In genomic region chr4:8333726-8334460, GRCh38 we compare ENCODE assay signal across 23 cellular contexts.
DNase-seq lines count a peak whose midpoint lies in the region; ATAC-seq and TF ChIP-seq lines count a peak whose summit lies in the region.
"Had no signal": no experiment of that assay in that cellular context is flagged by ENCODE, and none has a peak within 500 bp of the region (broad histone marks: within the 10 kb centered on the region; RNA-seq: fewer than 3 reads in every experiment).

No MANE protein-coding gene starts in this region.

- H3K4me1 ChIP-seq in lower lobe of right lung (peaks cover 4% of the 10 kb centered on the region), sigmoid colon (peaks cover 0 to 16% (median 10%) of the 10 kb centered on the region in 4 donors), GM23248 (ENCODE audit: insufficient read depth) (no peaks in the 10 kb centered on the region)
- H3K4me1 ChIP-seq: Caco-2, HAP-1, Peyer's patch had no signal

- no peaks in the 10 kb centered on the region for H4K20me1 ChIP-seq in GM23248 (ENCODE audit: insufficient read depth)
- H4K20me1 ChIP-seq: BLaER1 had no signal

- no peaks in the 10 kb centered on the region for H3K27me3 ChIP-seq in lower lobe of right lung (ENCODE audit: low read depth)
- H3K27me3 ChIP-seq in sigmoid colon = no peaks in the 10 kb centered on the region
- no peaks in the 10 kb centered on the region for H3K27me3 ChIP-seq in GM23248 (replicated peaks; ENCODE audit: insufficient read depth)
- H3K27me3 ChIP-seq: BLaER1, Peyer's patch had no signal

- TF ChIP-seq EP300 in sigmoid colon (IDR thresholded peaks at IDR 0.05) = no peak

- H3K36me3 ChIP-seq in lower lobe of right lung = no peaks in the 10 kb centered on the region
- no peaks in the 10 kb centered on the region for H3K36me3 ChIP-seq in sigmoid colon
- no peaks in the 10 kb centered on the region for H3K36me3 ChIP-seq in GM23248 (ENCODE audit: low read depth)
- H3K36me3 ChIP-seq: BLaER1, HAP-1, Peyer's patch had no signal

- TF ChIP-seq CTCF in lower lobe of right lung (IDR thresholded peaks at IDR 0.05) (no peak), sigmoid colon (IDR thresholded peaks at IDR 0.05) (no peak)

- intact Hi-C loops in cardiac septum (cut with DNase I) (no loop called here), left cardiac atrium (cut with DNase I) (no loop called here), lower lobe of right lung (cut with DNase I) (no loop called here), sigmoid colon (cut with DNase I) (no loop called here)

- H3K9me3 ChIP-seq in lower lobe of right lung = no peaks in the 10 kb centered on the region
- H3K9me3 ChIP-seq in sigmoid colon = peaks cover 0 to 4% (median 0%) of the 10 kb centered on the region in 4 donors
- H3K9me3 ChIP-seq in GM23248 (ENCODE audit: low read depth) = no peaks in the 10 kb centered on the region
- H3K9me3 ChIP-seq: Caco-2, HAP-1, Peyer's patch had no signal

- DNase-seq in cardiac septum (ENCODE audit: low spot score) = peak; percentile 38
- DNase-seq in left cardiac atrium = no peak
- DNase-seq in lower lobe of right lung = peak; percentile 20
- peak; percentile 28 for DNase-seq in sigmoid colon
- no peak for DNase-seq in activated CD4-positive, alpha-beta T cell treated with anti-CD3 and anti-CD28 coated beads, Interleukin-2, amount 50 U/mL, for 48 hours
- DNase-seq in GM23248 = no peak
- DNase-seq in stimulated activated CD4-positive, alpha-beta T cell treated with anti-CD3 and anti-CD28 coated beads, Interleukin-2, amount 100 ng/mL, for 48 hours = no peak
- DNase-seq: HFFc6, NCI-H1048, NCI-H1417, NCI-H1694, NCI-H2029 treated with DMSO at 0.1 percent for 48 hours, NCI-H2227 treated with DMSO at 0.1 percent for 48 hours, NCI-H526 treated with DMSO at 0.1 percent for 48 hours, OCI-M1, SK-N-SH had no signal

- no peak overlapping the region for H3K9ac ChIP-seq in GM23248
- H3K9ac ChIP-seq: BLaER1, SK-N-SH had no signal

- H3K4me2 ChIP-seq in GM23248 (ENCODE audit: unreplicated experiment) = no peak overlapping the region
- H3K4me2 ChIP-seq: BLaER1, GM23338, SK-N-SH had no signal

- TF ChIP-seq POLR2A in sigmoid colon (IDR thresholded peaks at IDR 0.05) = no peak

- H3K9me2 ChIP-seq in GM23248 (ENCODE audit: insufficient read depth) = no peaks in the 10 kb centered on the region
- H3K9me2 ChIP-seq: SK-N-SH had no signal

- no peaks in the 10 kb centered on the region for H3F3A ChIP-seq in GM23248 (ENCODE audit: insufficient read depth)

- 74 to 87% methylated on average over 14 of the region's 14 CpGs for WGBS in sigmoid colon, 2 donors
- 72 to 73% methylated on average over 14 of the region's 14 CpGs for WGBS in GM23248 (ENCODE audit: low coverage in 1 of 2, low lambda C conversion rate in 2 of 2, missing lambda C conversion rate in 2 of 2), 2 experiments

- no peak overlapping the region for H2AFZ ChIP-seq in GM23248
- H2AFZ ChIP-seq: GM23338 had no signal

- in situ Hi-C loops in GM23248 (cut with MboI) = no loop called here

- ATAC-seq in left cardiac atrium = no peak
- ATAC-seq in lower lobe of right lung = no peak
- no peak for ATAC-seq in GM21576 (IDR thresholded peaks at IDR 0.05; ENCODE audit: unreplicated experiment)
- ATAC-seq: GM23338 had no signal

- H3K27ac ChIP-seq in lower lobe of right lung (no peak overlapping the region), sigmoid colon (no peak overlapping the region), GM23248 (no peak overlapping the region)
- H3K27ac ChIP-seq: BLaER1, HL-60, Peyer's patch had no signal

- no peak overlapping the region for H3K4me3 ChIP-seq in lower lobe of right lung
- no peak overlapping the region for H3K4me3 ChIP-seq in sigmoid colon
- H3K4me3 ChIP-seq in GM23248 = no peak overlapping the region
- H3K4me3 ChIP-seq: BLaER1, GM23338, HAP-1, Peyer's patch had no signal

- no peaks in the 10 kb centered on the region for H3K79me2 ChIP-seq in GM23248 (ENCODE audit: insufficient read depth)

Comparison
In these comparisons a context has a peak if more than half of its experiments do, and no peak if none do; other contexts are left out.
1. DNase-seq: peak in cardiac septum (single experiment), lower lobe of right lung (single experiment) and sigmoid colon (single experiment); none in left cardiac atrium (single experiment), activated CD4-positive, alpha-beta T cell treated with anti-CD3 and anti-CD28 coated beads, Interleukin-2, amount 50 U/mL, for 48 hours (0 of 2), GM23248 (single experiment) and stimulated activated CD4-positive, alpha-beta T cell treated with anti-CD3 and anti-CD28 coated beads, Interleukin-2, amount 100 ng/mL, for 48 hours (0 of 2).